8 cellular contexts compared by ENCODE assay signal in genomic region chr20:1752045-1752444, GRCh38.
"Had no signal": no experiment of that assay in that cellular context is flagged by ENCODE, and none has a peak within 500 bp of the region (broad histone marks: within the 10 kb centered on the region; RNA-seq: fewer than 3 reads in every experiment).

No MANE protein-coding gene starts in this region.

- FAIRE-seq: G401.6, GM12878, GM12891, GM12892, GM18507, GM19239 had no signal

- H3K4me3 ChIP-seq: GM12878 had no signal

- ATAC-seq: GM12878 had no signal

- DNase-seq: GDM1, GF-D8 had no signal
